Comparison of ENCODE assay signal across 6 cellular contexts in genomic region chr14:93700928-93701327, GRCh38.
"Had no signal": no experiment of that assay in that cellular context is flagged by ENCODE, and none has a peak within 500 bp of the region (broad histone marks: within the 10 kb centered on the region; RNA-seq: fewer than 3 reads in every experiment).

No MANE protein-coding gene starts in this region.

- H3K27ac Mint-ChIP-seq: H9 had no signal

- H3K4me3 Mint-ChIP-seq: H9 had no signal

- H3K27ac ChIP-seq: GM23248, KMS-11 had no signal

- H3K4me3 ChIP-seq: GM23248 had no signal

- DNase-seq: GM23248, H9, HCEC 1CT, IMR-90, KBM-7 had no signal
